Comparison of ENCODE assay signal across 8 cellular contexts in the genomic region with DNA sequence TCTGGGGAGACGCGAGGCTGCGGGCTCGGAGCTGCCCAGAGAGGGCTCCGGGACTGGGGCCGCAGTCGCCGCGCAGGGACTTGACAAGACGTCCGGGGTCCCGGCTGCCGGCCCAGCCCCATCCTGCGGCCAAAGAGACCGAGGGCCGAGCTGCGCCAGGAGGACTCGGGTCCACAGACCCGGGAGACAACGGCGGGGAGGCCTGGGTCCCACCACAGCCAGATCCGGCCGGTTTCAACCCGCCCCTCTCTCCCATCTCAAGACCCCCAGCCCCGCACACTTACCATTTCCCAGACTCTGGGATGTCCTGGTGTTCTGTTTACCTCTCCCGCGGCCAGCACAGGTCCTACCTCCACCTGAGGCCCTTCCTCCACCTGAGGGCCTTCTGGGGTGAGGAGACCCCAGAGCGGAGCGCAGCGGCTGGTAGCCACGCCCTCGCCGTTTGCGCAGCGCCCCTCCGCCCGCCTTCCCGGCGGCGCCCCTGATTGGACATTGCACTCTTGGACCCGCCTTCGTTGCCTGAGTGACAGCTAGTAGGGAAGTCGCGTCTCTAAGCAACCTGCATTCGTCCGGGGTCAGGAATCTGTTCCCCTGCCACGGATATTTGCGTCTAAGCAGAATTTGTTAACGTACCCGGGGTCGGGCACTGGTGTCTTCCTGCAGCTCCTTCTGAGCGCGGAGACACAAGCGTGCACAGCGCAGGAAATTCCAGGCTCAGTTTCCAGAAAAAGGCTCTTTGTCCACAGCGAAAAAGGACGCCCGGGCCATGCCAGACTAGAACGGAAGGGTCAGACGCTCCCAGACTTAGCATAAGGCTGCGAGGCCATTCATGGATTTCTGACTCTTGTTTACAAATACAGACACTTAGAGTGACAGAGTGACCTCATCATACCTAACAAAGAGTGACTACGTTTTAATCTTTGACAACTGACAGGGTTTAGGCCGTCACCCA. TPM values are rescaled to one million over a fixed set of nuclear protein-coding genes. Genes with fewer than 3 reads are reported as not detected.
DNase-seq lines count a peak whose midpoint lies in the region; ATAC-seq, FAIRE-seq and TF ChIP-seq lines count a peak whose summit lies in the region.

Gene ZNF709 (minus strand): TSS at position 446 of the 952 bp plus-strand sequence. CDS start 159 bp downstream, at position 287.

- TF ChIP-seq CTCF in kidney (IDR thresholded peaks at IDR 0.05; ENCODE audit: borderline replicate concordance, extremely low read depth, insufficient read depth) = no peak

- H3K9me3 ChIP-seq in kidney (ENCODE audit: control insufficient read depth in 1 of 2, low read length in 2 of 2) = no peaks in the 10 kb centered on the region

- H3K36me3 ChIP-seq in kidney (ENCODE audit: control insufficient read depth in 1 of 2, insufficient read depth in 2 of 2, low read length in 2 of 2) = no peaks in the 10 kb centered on the region

- peak within 1 kb of the TSS; percentile 80 to 94 for H3K9ac ChIP-seq in kidney (ENCODE audit: low read length in 2 of 2)

- DNase-seq in A172 (ENCODE audit: low spot score) (peak; percentile 65), NCI-H2196 treated with DMSO at 0.1 percent for 48 hours (lab: John Stamatoyannopoulos, UW; ENCODE audit: unreplicated experiment) (peak; percentile 71), cerebellum (ENCODE audit: low spot score) (peak; percentile 97), kidney (peak; percentile 94)
- peak; percentile 80 for DNase-seq in activated CD4-positive, alpha-beta T cell treated with anti-CD3 and anti-CD28 coated beads for 1 hour
- DNase-seq in stimulated activated CD4-positive, alpha-beta T cell treated with anti-CD3 and anti-CD28 coated beads, Interleukin-12 subunit alpha, Interleukin-12 subunit beta, amount 100 ng/mL, for 48 hours (ENCODE audit: low read depth in 2 of 3, low spot score in 1 of 3) = peak; percentile 78 to 91 (median 80)

- H3K4me1 ChIP-seq in kidney (ENCODE audit: control insufficient read depth in 1 of 2, insufficient read depth in 1 of 2, low read depth in 1 of 2, low read length in 2 of 2) = peaks cover 3 to 13% of the 10 kb centered on the region in 2 donors

- intact Hi-C loops in kidney (cut with DNase I) = no loop called here

- peak within 1 kb of the TSS; percentile 81 to 84 for H3K27ac ChIP-seq in kidney (ENCODE audit: low read depth in 2 of 2, low read length in 2 of 2)

- FAIRE-seq in kidney (lab: Jason Lieb, UNC) = peak; percentile 66

- peak; percentile 91 for ATAC-seq in GM18520 (IDR thresholded peaks at IDR 0.05; ENCODE audit: unreplicated experiment)
- peak; percentile 93 for ATAC-seq in HG03066 (IDR thresholded peaks at IDR 0.05; ENCODE audit: low read depth, unreplicated experiment)

- H3K4me3 ChIP-seq in kidney (ENCODE audit: low read length in 2 of 2) = peak within 1 kb of the TSS; percentile 87 to 93

RNA-seq across cellular contexts. Expression of gene ZNF709, which starts in this region (rescaled TPM):
- 2.1 and 2.2 TPM in 2 replicates for total RNA-seq in A172 (2014; rRNA removed; shearing (Covaris generic))
- total RNA-seq in cerebellum (20.0 TPM), kidney (5.7 TPM)
- polyA plus RNA-seq in kidney (ENCODE audit: insufficient read depth, low read depth, low replicate concordance) = 2.2 TPM

Comparison
In these comparisons a context has a peak if more than half of its experiments do, and no peak if none do; other contexts are left out.
1. Peak in every context shown above with its lines: DNase-seq, ATAC-seq, H3K4me3 ChIP-seq and H3K27ac ChIP-seq.